In genomic region chr9:80410106-80410505, GRCh38 we compare ENCODE assay signal across 15 cellular contexts.
DNase-seq lines count a peak whose midpoint lies in the region; ATAC-seq and TF ChIP-seq lines count a peak whose summit lies in the region.
"Had no signal": no experiment of that assay in that cellular context is flagged by ENCODE, and none has a peak within 500 bp of the region (broad histone marks: within the 10 kb centered on the region; RNA-seq: fewer than 3 reads in every experiment).

No MANE protein-coding gene starts in this region.

- no peaks in the 10 kb centered on the region for H3K27me3 Mint-ChIP-seq in glutamatergic neuron (ENCODE audit: unreplicated experiment)
- H3K27me3 Mint-ChIP-seq in osteocyte (ENCODE audit: unreplicated experiment) = peaks cover 5% of the 10 kb centered on the region
- H3K27me3 Mint-ChIP-seq: CD4-positive, alpha-beta T cell had no signal

- peak overlapping the region; percentile 31 for H3K4me3 Mint-ChIP-seq in glutamatergic neuron (ENCODE audit: unreplicated experiment)
- H3K4me3 Mint-ChIP-seq in osteocyte (ENCODE audit: unreplicated experiment) = no peak overlapping the region
- H3K4me3 Mint-ChIP-seq: CD4-positive, alpha-beta T cell had no signal

- H3K36me3 Mint-ChIP-seq in glutamatergic neuron (ENCODE audit: unreplicated experiment) (peaks cover 18% of the 10 kb centered on the region), osteocyte (ENCODE audit: unreplicated experiment) (peaks cover 3% of the 10 kb centered on the region)

- no peak for ATAC-seq in HG02885 (IDR thresholded peaks at IDR 0.05; ENCODE audit: poor library complexity, unreplicated experiment)
- no peak for ATAC-seq in GM18907 (IDR thresholded peaks at IDR 0.05; ENCODE audit: unreplicated experiment)

- no peak overlapping the region for H3K4me3 ChIP-seq in GM12865 (ENCODE audit: low read depth, low read length)
- H3K4me3 ChIP-seq: esophagus muscularis mucosa, HAP-1, right atrium auricular region had no signal

- H3K27ac Mint-ChIP-seq in glutamatergic neuron (ENCODE audit: unreplicated experiment) = peak overlapping the region; percentile 65
- peak overlapping the region; percentile 49 for H3K27ac Mint-ChIP-seq in osteocyte (ENCODE audit: unreplicated experiment)
- H3K27ac Mint-ChIP-seq: CD4-positive, alpha-beta T cell had no signal

- H3K9me3 Mint-ChIP-seq in glutamatergic neuron (ENCODE audit: unreplicated experiment) = peaks cover 2% of the 10 kb centered on the region
- H3K9me3 Mint-ChIP-seq in osteocyte (ENCODE audit: unreplicated experiment) = no peaks in the 10 kb centered on the region

- DNase-seq in GM12865 (ENCODE audit: low read depth) = peak; percentile 0
- peak in 30 of 56 donors; percentile 0 to 49 (median 4) for DNase-seq in amygdala (lab: John Stamatoyannopoulos, UW)
- peak; percentile 13 for DNase-seq in glutamatergic neuron
- DNase-seq in osteocyte (ENCODE audit: extremely low spot score, unreplicated experiment) = no peak
- DNase-seq in GOT3 (lab: John Stamatoyannopoulos, UW) = no peak
- DNase-seq in GF-D8 (lab: John Stamatoyannopoulos, UW) = no peak
- DNase-seq: activated CD8-positive, alpha-beta memory T cell treated with anti-CD3 and anti-CD28 coated beads, Interleukin-2, amount 50 U/mL, for 48 hours; CD4-positive, alpha-beta T cell; KBM-7; T-helper 9 cell had no signal

- peaks cover 8% of the 10 kb centered on the region for H3K4me1 Mint-ChIP-seq in glutamatergic neuron (ENCODE audit: low read depth, unreplicated experiment)
- H3K4me1 Mint-ChIP-seq in osteocyte (ENCODE audit: unreplicated experiment) = peaks cover 15% of the 10 kb centered on the region

- TF ChIP-seq CTCF in GM12865 (IDR thresholded peaks at IDR 0.05; ENCODE audit: insufficient read depth, low read depth, low read length, missing control alignments) = no peak
- no peak for TF ChIP-seq CTCF in glutamatergic neuron (IDR thresholded peaks at IDR 0.05; ENCODE audit: partially characterized antibody, unreplicated experiment)
- TF ChIP-seq CTCF in osteocyte (IDR thresholded peaks at IDR 0.05) = no peak

Comparison
In these comparisons a context has a peak if more than half of its experiments do, and no peak if none do; other contexts are left out.
1. DNase-seq: peak in GM12865 (single experiment), amygdala (30 of 56) and glutamatergic neuron (single experiment); none in osteocyte (single experiment), GOT3 (single experiment) and GF-D8 (single experiment).